ENCODE assay signal across 1 cellular context in the genomic region with DNA sequence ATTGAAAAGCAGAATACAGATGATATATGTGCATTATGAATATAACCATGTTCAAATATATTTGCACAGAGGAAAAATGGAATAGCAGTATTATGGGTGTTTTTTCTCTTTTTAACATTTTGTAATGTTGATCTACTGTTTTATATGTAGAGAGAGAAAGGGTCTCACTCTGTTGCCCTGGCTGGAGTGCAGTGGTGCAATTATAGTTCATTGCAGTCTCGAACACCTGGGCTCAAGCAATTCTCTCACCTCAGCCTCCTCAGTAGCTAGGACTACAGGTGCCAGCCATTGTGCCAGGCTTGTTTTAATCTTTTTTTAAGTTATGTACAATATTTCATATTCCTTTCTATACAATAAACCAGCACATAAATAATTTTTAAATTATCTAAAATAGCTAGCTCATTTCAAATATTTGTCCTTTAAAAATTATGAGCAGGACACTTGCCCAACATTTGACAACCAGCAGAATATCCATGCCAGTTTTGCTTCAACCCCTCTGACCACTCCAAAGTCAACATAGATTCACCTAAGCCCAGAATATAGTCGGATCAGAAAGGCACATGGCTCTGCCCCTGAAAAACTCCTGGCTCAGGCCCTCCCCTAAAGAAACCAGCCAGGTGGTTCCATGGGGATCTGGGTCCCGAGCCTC.
TF ChIP-seq lines count a peak whose summit lies in the region.

No MANE protein-coding gene starts in this region.

TF ChIP-seq in SK-N-SH treated with all-trans-retinoic acid at 6 μM for 48 hours, 23 proteins besides CTCF, POLR2A, EP300 and RAD21 (continued from another document):
- no peak for TF ChIP-seq TOX (CRISPR knock-in tag; IDR thresholded peaks at IDR 0.05; ENCODE audit: borderline replicate concordance)
- no peak for TF ChIP-seq ZNF70 (CRISPR knock-in tag; IDR thresholded peaks at IDR 0.05)
- TF ChIP-seq ZC3H10 (CRISPR knock-in tag; IDR thresholded peaks at IDR 0.05), result no peak
- TF ChIP-seq, protein P1, sequence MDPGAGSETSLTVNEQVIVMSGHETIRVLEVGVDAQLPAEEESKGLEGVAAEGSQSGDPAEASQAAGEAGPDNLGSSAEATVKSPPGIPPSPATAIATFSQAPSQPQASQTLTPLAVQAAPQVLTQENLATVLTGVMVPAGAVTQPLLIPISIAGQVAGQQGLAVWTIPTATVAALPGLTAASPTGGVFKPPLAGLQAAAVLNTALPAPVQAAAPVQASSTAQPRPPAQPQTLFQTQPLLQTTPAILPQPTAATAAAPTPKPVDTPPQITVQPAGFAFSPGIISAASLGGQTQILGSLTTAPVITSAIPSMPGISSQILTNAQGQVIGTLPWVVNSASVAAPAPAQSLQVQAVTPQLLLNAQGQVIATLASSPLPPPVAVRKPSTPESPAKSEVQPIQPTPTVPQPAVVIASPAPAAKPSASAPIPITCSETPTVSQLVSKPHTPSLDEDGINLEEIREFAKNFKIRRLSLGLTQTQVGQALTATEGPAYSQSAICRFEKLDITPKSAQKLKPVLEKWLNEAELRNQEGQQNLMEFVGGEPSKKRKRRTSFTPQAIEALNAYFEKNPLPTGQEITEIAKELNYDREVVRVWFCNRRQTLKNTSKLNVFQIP (CRISPR knock-in tag; IDR thresholded peaks at IDR 0.05; ENCODE audit: borderline replicate concordance, low read depth), result no peak
- no peak for TF ChIP-seq RARB (CRISPR knock-in tag; IDR thresholded peaks at IDR 0.05)
- no peak for TF ChIP-seq ZNF565 (CRISPR knock-in tag; conservative IDR thresholded peaks at IDR 0.05; ENCODE audit: low read depth)
